22 cellular contexts compared by ENCODE assay signal in genomic region chr4:144968606-144969005, GRCh38.
"Had no signal": no experiment of that assay in that cellular context is flagged by ENCODE, and none has a peak within 500 bp of the region (broad histone marks: within the 10 kb centered on the region; RNA-seq: fewer than 3 reads in every experiment).

No MANE protein-coding gene starts in this region.

- H3K4me3 ChIP-seq: SJSA1, SK-N-MC had no signal

- H3K4me1 ChIP-seq: SJSA1 had no signal

- FAIRE-seq: HepG2, RCC 7860 had no signal

- H3K36me3 ChIP-seq: SJSA1 had no signal

- ATAC-seq: HepG2 had no signal

- H3K27me3 ChIP-seq: SJSA1 had no signal

- DNase-seq: IMR-90, Karpas-422, KG1, MM.1S, NCI-H1105, NCI-H1417, NCI-H1436 treated with DMSO at 0.1 percent for 48 hours, NCI-H1694, NCI-H187 treated with DMSO at 0.1 percent for 48 hours, NCI-H2029 treated with DMSO at 0.1 percent for 48 hours, NCI-H2171 treated with DMSO at 0.1 percent for 48 hours, NCI-H345, NCI-H446 treated with DMSO at 0.1 percent for 48 hours, NCI-H510A treated with DMSO at 0.1 percent for 48 hours, NCI-H526, Right ventricle myocardium superior, RPMI8226, SIG-M5 had no signal

- H3K9me3 ChIP-seq: SJSA1 had no signal

- H3K27ac ChIP-seq: SJSA1, SK-N-MC had no signal
